In the genomic region with DNA sequence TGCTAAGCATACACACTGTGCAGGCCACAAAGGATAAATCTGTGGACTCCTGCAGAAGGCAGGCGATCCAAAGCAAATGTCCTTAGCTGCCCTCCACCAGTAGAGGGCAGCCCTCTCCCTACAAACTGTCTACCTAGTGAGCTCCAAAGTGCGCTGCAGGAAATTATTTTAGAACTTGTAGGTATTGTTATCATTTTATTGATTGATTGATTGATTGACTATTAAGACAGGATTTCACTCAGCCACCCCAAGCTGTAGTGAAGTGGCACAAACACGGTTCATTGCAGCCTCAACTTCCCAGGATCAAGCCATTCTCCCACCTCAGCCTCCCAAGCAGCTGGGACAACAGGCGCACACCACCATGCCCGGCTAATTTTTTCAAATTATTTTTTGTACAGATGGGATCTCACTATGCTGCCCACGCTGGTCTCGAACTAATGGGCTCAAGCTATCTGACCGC, we compare ENCODE assay signal across 8 cellular contexts. TPM values are rescaled to one million over a fixed set of nuclear protein-coding genes. Genes with fewer than 3 reads are reported as not detected.
DNase-seq lines count a peak whose midpoint lies in the region; ATAC-seq and TF ChIP-seq lines count a peak whose summit lies in the region.

No MANE protein-coding gene starts in this region.

- H3K27me3 Mint-ChIP-seq in memory B cell = no peaks in the 10 kb centered on the region

- DNase-seq in GM12865 (ENCODE audit: low read depth) (peak; percentile 86), NCI-H526 treated with DMSO at 0.1 percent for 48 hours (lab: John Stamatoyannopoulos, UW) (peak; percentile 67), dermis microvascular lymphatic vessel endothelial cell (ENCODE audit: low read depth in 2 of 2) (peak; percentile 64 to 77), memory B cell (ENCODE audit: low spot score in 2 of 2) (peak; percentile 44 to 65)
- DNase-seq in activated CD4-positive, alpha-beta T cell treated with anti-CD3 and anti-CD28 coated beads, Interleukin-2, amount 50 U/mL, for 24 hours (ENCODE audit: low read depth in 1 of 2, low spot score in 1 of 2) = peak; percentile 27 to 65
- peak; percentile 26 to 46 for DNase-seq in stimulated activated CD8-positive, alpha-beta memory T cell treated with anti-CD3 and anti-CD28 coated beads, Interleukin-2, amount 100 ng/mL, for 1 hour (ENCODE audit: low read depth in 2 of 2)

- peaks cover 2% of the 10 kb centered on the region for H3K9me3 Mint-ChIP-seq in memory B cell

- H3K27ac Mint-ChIP-seq in memory B cell = peak overlapping the region; percentile 60

- peak; percentile 93 for TF ChIP-seq CTCF in GM12865 (IDR thresholded peaks at IDR 0.05; ENCODE audit: insufficient read depth, low read depth, low read length, missing control alignments)

- peak overlapping the region; percentile 50 for H3K4me3 Mint-ChIP-seq in memory B cell

- H3K4me1 Mint-ChIP-seq in memory B cell = peaks cover 28% of the 10 kb centered on the region

- H3K36me3 Mint-ChIP-seq in memory B cell = no peaks in the 10 kb centered on the region

- H3K4me3 ChIP-seq in GM12865 (ENCODE audit: low read depth, low read length) = no peak overlapping the region

- ATAC-seq in HG03103 (IDR thresholded peaks at IDR 0.05; ENCODE audit: low read depth, unreplicated experiment) (peak; percentile 39), memory B cell (ENCODE audit: low read depth) (peak; percentile 12), HG03135 (IDR thresholded peaks at IDR 0.05; ENCODE audit: unreplicated experiment) (no peak)

RNA-seq across cellular contexts. Expression of a gene that starts 37.3 kb away (rescaled TPM):
- total RNA-seq in dermis microvascular lymphatic vessel endothelial cell = 39.7 and 51.3 TPM in 2 replicates

Comparison
In these comparisons a context has a peak if more than half of its experiments do, and no peak if none do; other contexts are left out.
1. DNase-seq: peak in every context shown above with its lines; median percentile 86 in GM12865; 70 in dermis microvascular lymphatic vessel endothelial cell; 67 in NCI-H526 treated with DMSO at 0.1 percent for 48 hours; 54 in memory B cell; 46 in activated CD4-positive, alpha-beta T cell treated with anti-CD3 and anti-CD28 coated beads, Interleukin-2, amount 50 U/mL, for 24 hours; 36 in stimulated activated CD8-positive, alpha-beta memory T cell treated with anti-CD3 and anti-CD28 coated beads, Interleukin-2, amount 100 ng/mL, for 1 hour.